ENCODE assay signal across 8 cellular contexts in genomic region chr10:78459639-78460037, GRCh38.
"Had no signal": no experiment of that assay in that cellular context is flagged by ENCODE, and none has a peak within 500 bp of the region (broad histone marks: within the 10 kb centered on the region; RNA-seq: fewer than 3 reads in every experiment).

No MANE protein-coding gene starts in this region.

- H3K27ac Mint-ChIP-seq: T-helper 17 cell had no signal

- H3K36me3 Mint-ChIP-seq: brain had no signal

- H3K27ac ChIP-seq: transverse colon had no signal

- H3K4me3 Mint-ChIP-seq: brain, nephron, T-helper 17 cell had no signal

- H3K9me3 Mint-ChIP-seq: nephron had no signal

- H3K27me3 Mint-ChIP-seq: brain had no signal

- DNase-seq: activated CD4-positive, alpha-beta T cell treated with anti-CD3 and anti-CD28 coated beads, Interleukin-2, amount 50 U/mL, for 1 hour; activated naive CD4-positive, alpha-beta T cell treated with anti-CD3 and anti-CD28 coated beads, Interleukin-2, amount 50 U/mL, for 16 hours; left colon; T-helper 17 cell; transverse colon had no signal

- H3K9me3 ChIP-seq: transverse colon had no signal

- H3K36me3 ChIP-seq: transverse colon had no signal

- H3K4me3 ChIP-seq: transverse colon had no signal

- H3K27me3 ChIP-seq: transverse colon had no signal

- ATAC-seq: esophagus mucosa, T-helper 17 cell had no signal
